ENCODE assay signal across 26 cellular contexts in genomic region chr1:205725514-205725913, GRCh38. TPM values are rescaled to one million over a fixed set of nuclear protein-coding genes. Genes with fewer than 3 reads are reported as not detected.
"Had no signal": no experiment of that assay in that cellular context is flagged by ENCODE, and none has a peak within 500 bp of the region (broad histone marks: within the 10 kb centered on the region; RNA-seq: fewer than 3 reads in every experiment).

No MANE protein-coding gene starts in this region.

- ATAC-seq: activated CD8-positive, alpha-beta memory T cell treated with anti-CD3 and anti-CD28 coated beads, Interleukin-2, amount 10 ng/mL, durations not matched to agents 7 days and 5 days; activated CD8-positive, alpha-beta T cell treated with anti-CD3 and anti-CD28 coated beads for 36 hours; effector memory CD8-positive, alpha-beta T cell; gastrocnemius medialis; right cardiac atrium; T-helper 17 cell had no signal

- H3K4me3 Mint-ChIP-seq: activated CD8-positive, alpha-beta memory T cell treated with anti-CD3 and anti-CD28 coated beads, Interleukin-2, amount 10 ng/mL, durations not matched to agents 7 days and 5 days; activated CD8-positive, alpha-beta T cell treated with anti-CD3 and anti-CD28 coated beads for 36 hours; effector memory CD8-positive, alpha-beta T cell; neural crest cell; stimulated activated naive CD8-positive, alpha-beta T cell treated with anti-CD3 and anti-CD28 coated beads, Interleukin-15, Interleukin-2, amounts not matched to agents 100 ng/mL and 50 ng/mL, for 24 hours; T-helper 17 cell had no signal

- H3K9ac ChIP-seq: parathyroid adenoma had no signal

- H3K4me3 ChIP-seq: gastrocnemius medialis, left ventricle myocardium inferior, spleen, thoracic aorta, uterus had no signal

- H3K27me3 Mint-ChIP-seq: activated CD8-positive, alpha-beta memory T cell treated with anti-CD3 and anti-CD28 coated beads, Interleukin-2, amount 10 ng/mL, durations not matched to agents 7 days and 5 days; activated CD8-positive, alpha-beta T cell treated with anti-CD3 and anti-CD28 coated beads for 36 hours; effector memory CD8-positive, alpha-beta T cell; stimulated activated naive CD8-positive, alpha-beta T cell treated with anti-CD3 and anti-CD28 coated beads, Interleukin-15, Interleukin-2, amounts not matched to agents 100 ng/mL and 50 ng/mL, for 24 hours; T-helper 17 cell had no signal

- H3K4me1 ChIP-seq: parathyroid adenoma, uterus had no signal

- DNase-seq: activated CD4-positive, alpha-beta T cell treated with anti-CD3 and anti-CD28 coated beads, Interleukin-2, amount 50 U/mL, for 1 hour; activated CD4-positive, CD25-positive, alpha-beta regulatory T cell treated with anti-CD3 and anti-CD28 coated beads, Interleukin-2, amount 50 U/mL, for 72 hours; activated CD8-positive, alpha-beta memory T cell treated with anti-CD3 and anti-CD28 coated beads, Interleukin-2, amount 10 ng/mL, durations not matched to agents 7 days and 5 days; activated CD8-positive, alpha-beta T cell treated with anti-CD3 and anti-CD28 coated beads for 36 hours; activated effector memory CD4-positive, alpha-beta T cell treated with anti-CD3 and anti-CD28 coated beads, Interleukin-2, amount 50 U/mL, for 16 hours; activated naive CD4-positive, alpha-beta T cell treated with anti-CD3 and anti-CD28 coated beads, Interleukin-2, amount 50 U/mL, for 16 hours; amniotic stem cell; brain microvascular endothelial cell; caudate nucleus; cortex of kidney; effector memory CD8-positive, alpha-beta T cell; erythroblast; gastrocnemius medialis; glutamatergic neuron; left ventricle myocardium inferior; nucleus accumbens; right cardiac atrium; spleen; T-helper 17 cell; T1000; trophoblast cell; uterus had no signal

- H3K27ac ChIP-seq: brain microvascular endothelial cell, gastrocnemius medialis, left ventricle myocardium inferior, parathyroid adenoma, spleen, thoracic aorta, uterus had no signal

- H3K9me3 ChIP-seq: gastrocnemius medialis, left ventricle myocardium inferior, thoracic aorta, uterus had no signal

- H3K27ac Mint-ChIP-seq: activated CD8-positive, alpha-beta memory T cell treated with anti-CD3 and anti-CD28 coated beads, Interleukin-2, amount 10 ng/mL, durations not matched to agents 7 days and 5 days; activated CD8-positive, alpha-beta T cell treated with anti-CD3 and anti-CD28 coated beads for 36 hours; effector memory CD8-positive, alpha-beta T cell; stimulated activated naive CD8-positive, alpha-beta T cell treated with anti-CD3 and anti-CD28 coated beads, Interleukin-15, Interleukin-2, amounts not matched to agents 100 ng/mL and 50 ng/mL, for 24 hours; T-helper 17 cell had no signal

- H3K27me3 ChIP-seq: brain microvascular endothelial cell, gastrocnemius medialis, spleen, uterus had no signal

- H3K36me3 ChIP-seq: uterus had no signal

- H3K9me3 Mint-ChIP-seq: activated CD8-positive, alpha-beta T cell treated with anti-CD3 and anti-CD28 coated beads for 36 hours; effector memory CD8-positive, alpha-beta T cell; neural crest cell; stimulated activated naive CD8-positive, alpha-beta T cell treated with anti-CD3 and anti-CD28 coated beads, Interleukin-15, Interleukin-2, amounts not matched to agents 100 ng/mL and 50 ng/mL, for 24 hours had no signal

RNA-seq across cellular contexts. Expression of gene SLC45A3, which starts 45.2 kb away (rescaled TPM):
- total RNA-seq: activated CD8-positive, alpha-beta memory T cell treated with anti-CD3 and anti-CD28 coated beads, Interleukin-2, amount 10 ng/mL, durations not matched to agents 7 days and 5 days had no signal
